In the genomic region with DNA sequence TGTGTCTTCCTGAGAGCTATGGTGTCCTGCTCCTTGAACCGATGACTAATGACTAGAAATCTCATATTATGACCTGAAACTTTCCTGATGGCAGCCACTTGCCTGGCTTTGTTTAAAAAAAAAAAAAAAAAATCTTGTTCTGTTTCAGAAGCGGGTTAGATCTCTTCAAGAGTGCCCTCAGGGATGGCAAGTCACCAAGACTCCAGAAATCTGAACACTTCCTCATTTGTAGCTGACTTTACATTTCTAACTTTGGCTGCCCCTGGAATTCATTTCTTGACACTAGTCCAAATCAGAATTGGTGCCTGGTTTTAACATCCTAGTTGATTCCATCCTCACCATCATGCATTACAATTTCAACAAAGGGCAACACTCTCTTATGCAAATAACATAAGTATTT, we compare ENCODE assay signal across 20 cellular contexts.
DNase-seq lines count a peak whose midpoint lies in the region; ATAC-seq, FAIRE-seq and TF ChIP-seq lines count a peak whose summit lies in the region.
"Had no signal": no experiment of that assay in that cellular context is flagged by ENCODE, and none has a peak within 500 bp of the region (broad histone marks: within the 10 kb centered on the region; RNA-seq: fewer than 3 reads in every experiment).

No MANE protein-coding gene starts in this region.

- no peak for FAIRE-seq in bronchial epithelial cell (lab: Jason Lieb, UNC)
- FAIRE-seq: endometrium had no signal

- intact Hi-C loops in left ventricle myocardium inferior (cut with micrococcal nuclease): no loop called here
- intact Hi-C loops in Right ventricle myocardium superior (cut with DNase I): no loop called here
- intact Hi-C loops in psoas muscle (cut with DNase I): no loop called here

- H3K4me1 Mint-ChIP-seq in stimulated activated naive CD8-positive, alpha-beta T cell treated with anti-CD3 and anti-CD28 coated beads, Interleukin-15, amount 100 ng/mL, for 72 hours: no peaks in the 10 kb centered on the region
- H3K4me1 Mint-ChIP-seq: activated CD4-positive, alpha-beta T cell treated with anti-CD3 and anti-CD28 coated beads, Interleukin-2, amount 10 ng/mL, durations not matched to agents 7 days and 5 days; memory B cell; naive thymus-derived CD4-positive, alpha-beta T cell had no signal

- H3K27me3 ChIP-seq in left ventricle myocardium inferior (ENCODE audit: low read depth) (no peaks in the 10 kb centered on the region), bronchial epithelial cell (ENCODE audit: control insufficient read depth, insufficient read depth, low read length) (no peaks in the 10 kb centered on the region), psoas muscle (ENCODE audit: insufficient read depth in 3 of 3, low read length in 2 of 3) (no peaks in the 10 kb centered on the region)
- H3K27me3 ChIP-seq: sigmoid colon had no signal

- 64 to 78% (median 75%) methylated on average over 2 of the region's 2 CpGs for WGBS in psoas muscle, 3 donors

- H3K4me3 Mint-ChIP-seq in stimulated activated naive CD8-positive, alpha-beta T cell treated with anti-CD3 and anti-CD28 coated beads, Interleukin-15, amount 100 ng/mL, for 72 hours: no peak overlapping the region
- H3K4me3 Mint-ChIP-seq: activated CD4-positive, alpha-beta T cell treated with anti-CD3 and anti-CD28 coated beads, Interleukin-2, amount 10 ng/mL, durations not matched to agents 7 days and 5 days; memory B cell; naive thymus-derived CD4-positive, alpha-beta T cell; T-helper 1 cell treated with Interleukin-12 subunit alpha and Interleukin-12 subunit beta and Interleukin-4 antibody, amounts not matched to agents 30 μg/mL and 1 μg/mL, for 36 hours had no signal

- no peak for ATAC-seq in Right ventricle myocardium superior (ENCODE audit: poor library complexity)
- no peak for ATAC-seq in psoas muscle
- no peak for ATAC-seq in SK-N-SH treated with all-trans-retinoic acid at 6 μM for 48 hours
- no peak for ATAC-seq in stimulated activated naive CD8-positive, alpha-beta T cell treated with anti-CD3 and anti-CD28 coated beads, Interleukin-15, amount 100 ng/mL, for 72 hours
- ATAC-seq in HG02981 (IDR thresholded peaks at IDR 0.05; ENCODE audit: unreplicated experiment): no peak
- ATAC-seq: naive thymus-derived CD4-positive, alpha-beta T cell had no signal

- H3K9me3 Mint-ChIP-seq in stimulated activated naive CD8-positive, alpha-beta T cell treated with anti-CD3 and anti-CD28 coated beads, Interleukin-15, amount 100 ng/mL, for 72 hours: peaks cover 7 to 8% of the 10 kb centered on the region in 2 donors
- H3K9me3 Mint-ChIP-seq: activated CD4-positive, alpha-beta T cell treated with anti-CD3 and anti-CD28 coated beads, Interleukin-2, amount 10 ng/mL, durations not matched to agents 7 days and 5 days had no signal

- H3K27ac ChIP-seq in left ventricle myocardium inferior (replicated peaks) (peak overlapping the region; percentile 63), psoas muscle (peak overlapping the region; percentile 9)

- no peak overlapping the region for H3K27ac Mint-ChIP-seq in stimulated activated naive CD8-positive, alpha-beta T cell treated with anti-CD3 and anti-CD28 coated beads, Interleukin-15, amount 100 ng/mL, for 72 hours
- H3K27ac Mint-ChIP-seq: activated CD4-positive, alpha-beta T cell treated with anti-CD3 and anti-CD28 coated beads, Interleukin-2, amount 10 ng/mL, durations not matched to agents 7 days and 5 days; activated T-helper 2 cell treated with anti-CD3 and anti-CD28 coated beads, Interferon-gamma antibody, Interleukin-2, Interleukin-4, amounts not matched to agents 10 μg/mL and 5 μg/mL and 100 μg/mL, durations not matched to agents 14 hours and 24 hours and 36 hours; memory B cell; naive thymus-derived CD4-positive, alpha-beta T cell; T-helper 1 cell treated with Interleukin-12 subunit alpha and Interleukin-12 subunit beta and Interleukin-4 antibody, amounts not matched to agents 30 μg/mL and 1 μg/mL, for 36 hours had no signal

- TF ChIP-seq CTCF in left ventricle myocardium inferior (IDR thresholded peaks at IDR 0.05; ENCODE audit: borderline replicate concordance) (no peak), bronchial epithelial cell (IDR thresholded peaks at IDR 0.05; ENCODE audit: insufficient read depth, low read length, severe bottlenecking) (no peak), psoas muscle (IDR thresholded peaks at IDR 0.05) (no peak)

- no peaks in the 10 kb centered on the region for H3K27me3 Mint-ChIP-seq in stimulated activated naive CD8-positive, alpha-beta T cell treated with anti-CD3 and anti-CD28 coated beads, Interleukin-15, amount 100 ng/mL, for 72 hours
- H3K27me3 Mint-ChIP-seq: activated CD4-positive, alpha-beta T cell treated with anti-CD3 and anti-CD28 coated beads, Interleukin-2, amount 10 ng/mL, durations not matched to agents 7 days and 5 days; memory B cell; naive thymus-derived CD4-positive, alpha-beta T cell had no signal

- H3K4me3 ChIP-seq in left ventricle myocardium inferior (no peak overlapping the region), bronchial epithelial cell (ENCODE audit: low read depth, low read length) (no peak overlapping the region), psoas muscle (no peak overlapping the region)
- H3K4me3 ChIP-seq: sigmoid colon had no signal

- no peak for DNase-seq in left ventricle myocardium inferior
- DNase-seq in Right ventricle myocardium superior: no peak
- peak; percentile 18 for DNase-seq in bronchial epithelial cell (ENCODE audit: low read depth)
- DNase-seq in psoas muscle: no peak
- no peak for DNase-seq in activated CD4-positive, alpha-beta T cell treated with anti-CD3 and anti-CD28 coated beads, Interleukin-2, amount 50 U/mL, for 48 hours
- no peak for DNase-seq in stimulated activated naive CD8-positive, alpha-beta T cell treated with anti-CD3 and anti-CD28 coated beads, Interleukin-15, amount 100 ng/mL, for 72 hours
- DNase-seq: activated CD4-positive, alpha-beta T cell treated with anti-CD3 and anti-CD28 coated beads, Interleukin-2, amount 10 ng/mL, durations not matched to agents 7 days and 5 days; activated CD8-positive, alpha-beta memory T cell treated with anti-CD3 and anti-CD28 coated beads, Interleukin-2, amount 50 U/mL, for 4 hours; naive thymus-derived CD4-positive, alpha-beta T cell; NCI-H2107; NCI-H510A treated with DMSO at 0.1 percent for 48 hours; SHP77; sigmoid colon; stimulated activated naive CD4-positive, alpha-beta T cell had no signal

- H3K9me3 ChIP-seq in left ventricle myocardium inferior (replicated peaks) (peaks cover 21% of the 10 kb centered on the region), psoas muscle (no peaks in the 10 kb centered on the region)

- H3K4me1 ChIP-seq in left ventricle myocardium inferior (no peaks in the 10 kb centered on the region), psoas muscle (no peaks in the 10 kb centered on the region)
- H3K4me1 ChIP-seq: sigmoid colon had no signal

- no peaks in the 10 kb centered on the region for H3K36me3 ChIP-seq in left ventricle myocardium inferior
- no peaks in the 10 kb centered on the region for H3K36me3 ChIP-seq in bronchial epithelial cell (ENCODE audit: control insufficient read depth, insufficient read depth, low read length)
- no peaks in the 10 kb centered on the region for H3K36me3 ChIP-seq in psoas muscle (ENCODE audit: insufficient read depth in 1 of 2, low read depth in 1 of 2)
- H3K36me3 ChIP-seq: sigmoid colon had no signal

TF ChIP-seq in SK-N-SH treated with all-trans-retinoic acid at 6 μM for 48 hours, 23 proteins besides CTCF, POLR2A, EP300 and RAD21 (continues in another document):
- TF ChIP-seq ESRRG (CRISPR knock-in tag; IDR thresholded peaks at IDR 0.05) (no peak), SNAI2 (CRISPR knock-in tag; IDR thresholded peaks at IDR 0.05) (no peak), ZFP3 (CRISPR knock-in tag; IDR thresholded peaks at IDR 0.05) (no peak), BACH2 (CRISPR knock-in tag; IDR thresholded peaks at IDR 0.05; ENCODE audit: borderline replicate concordance) (no peak), OSR1 (CRISPR knock-in tag; IDR thresholded peaks at IDR 0.05) (no peak), CSRNP3 (CRISPR knock-in tag; IDR thresholded peaks at IDR 0.05) (no peak), ZNF565 (CRISPR knock-in tag; conservative IDR thresholded peaks at IDR 0.05; ENCODE audit: low read depth) (no peak), PPARA (CRISPR knock-in tag; IDR thresholded peaks at IDR 0.05; ENCODE audit: borderline replicate concordance) (no peak), CREB5 (CRISPR knock-in tag; IDR thresholded peaks at IDR 0.05; ENCODE audit: low read depth) (no peak)
